34 cellular contexts compared by ENCODE assay signal in genomic region chr10:5148678-5149032, GRCh38. TPM values are rescaled to one million over a fixed set of nuclear protein-coding genes. Genes with fewer than 3 reads are reported as not detected.
"Had no signal": no experiment of that assay in that cellular context is flagged by ENCODE, and none has a peak within 500 bp of the region (broad histone marks: within the 10 kb centered on the region; RNA-seq: fewer than 3 reads in every experiment).

No MANE protein-coding gene starts in this region.

- H3K4me1 Mint-ChIP-seq: brain; naive thymus-derived CD8-positive, alpha-beta T cell; neural crest cell had no signal

- H3K36me3 ChIP-seq: gastroesophageal sphincter, vagina had no signal

- H3K9me3 ChIP-seq: testis, vagina had no signal

- H3K79me2 ChIP-seq: parathyroid adenoma had no signal

- H3K4me3 ChIP-seq: gastroesophageal sphincter, testis, vagina had no signal

- H3K4me1 ChIP-seq: gastroesophageal sphincter, parathyroid adenoma, testis, vagina had no signal

- H3K27me3 ChIP-seq: gastroesophageal sphincter, testis, vagina had no signal

- H3K4me3 Mint-ChIP-seq: activated naive CD8-positive, alpha-beta T cell; activated T-cell treated with anti-CD3 and anti-CD28 coated beads, Interleukin-2, amount 50 U/mL, for 72 hours; brain; effector memory CD8-positive, alpha-beta T cell; naive thymus-derived CD8-positive, alpha-beta T cell; neural crest cell had no signal

- DNase-seq: activated CD4-positive, alpha-beta T cell treated with anti-CD3 and anti-CD28 coated beads for 4 hours; activated CD4-positive, alpha-beta T cell treated with anti-CD3 and anti-CD28 coated beads, Interleukin-2, amount 50 U/mL, for 4 hours; activated naive CD4-positive, alpha-beta T cell treated with Interleukin-2 at 50 U/mL for 16 hours; activated T-cell treated with anti-CD3 and anti-CD28 coated beads for 4 hours; activated T-cell treated with anti-CD3 and anti-CD28 coated beads, Interleukin-2, amount 50 U/mL, for 72 hours; anterior cingulate cortex; cortex of kidney; effector memory CD8-positive, alpha-beta T cell; erythroblast; hippocampal formation; left cardiac atrium; left ventricle myocardium superior; mammary epithelial cell; naive thymus-derived CD8-positive, alpha-beta T cell; nucleus accumbens; right cardiac atrium; stimulated activated CD4-positive, alpha-beta T cell treated with anti-CD3 and anti-CD28 coated beads, Interleukin-2, amount 100 ng/mL, for 48 hours; stimulated activated naive CD4-positive, alpha-beta T cell treated with Interleukin-2 at 50 U/mL for 16 hours; testis; trophoblast cell had no signal

- H3K27me3 Mint-ChIP-seq: activated naive CD8-positive, alpha-beta T cell; effector memory CD8-positive, alpha-beta T cell; naive thymus-derived CD8-positive, alpha-beta T cell had no signal

- H3K36me3 Mint-ChIP-seq: activated naive CD8-positive, alpha-beta T cell; brain had no signal

- H3K9ac ChIP-seq: parathyroid adenoma had no signal

- FAIRE-seq: keratinocyte, TTC549 had no signal

- H2AFZ ChIP-seq: parathyroid adenoma had no signal

- H3K27ac Mint-ChIP-seq: activated naive CD8-positive, alpha-beta T cell; activated T-cell treated with anti-CD3 and anti-CD28 coated beads, Interleukin-2, amount 50 U/mL, for 72 hours; brain; effector memory CD8-positive, alpha-beta T cell; naive thymus-derived CD8-positive, alpha-beta T cell had no signal

- ATAC-seq: activated T-cell treated with anti-CD3 and anti-CD28 coated beads, Interleukin-2, amount 50 U/mL, for 72 hours; effector memory CD8-positive, alpha-beta T cell; gastroesophageal sphincter; left cardiac atrium; left ventricle myocardium superior; naive thymus-derived CD8-positive, alpha-beta T cell; right cardiac atrium had no signal

- H3K27ac ChIP-seq: gastroesophageal sphincter, parathyroid adenoma, testis, vagina, VCaP had no signal

RNA-seq across cellular contexts. Expression of gene AKR1C8, which starts 36.3 kb away (rescaled TPM):
- total RNA-seq: activated T-cell treated with anti-CD3 and anti-CD28 coated beads, Interleukin-2, amount 50 U/mL, for 72 hours; gastroesophageal sphincter; mammary epithelial cell; neural crest cell; pulmonary artery endothelial cell; vagina had no signal
- polyA plus RNA-seq: keratinocyte; mammary epithelial cell; naive thymus-derived CD8-positive, alpha-beta T cell had no signal

RNA-seq across cellular contexts. Expression of gene AKR1C4, which starts 48.0 kb away (rescaled TPM):
- total RNA-seq: activated T-cell treated with anti-CD3 and anti-CD28 coated beads, Interleukin-2, amount 50 U/mL, for 72 hours; cardiac septum; cerebellum; gastroesophageal sphincter; left cardiac atrium; left ventricle myocardium superior; mammary epithelial cell; naive thymus-derived CD8-positive, alpha-beta T cell; neural crest cell; pulmonary artery endothelial cell; right cardiac atrium; T-helper 1 cell treated with Interleukin-12 subunit alpha and Interleukin-12 subunit beta and Interleukin-4 antibody, amounts not matched to agents 30 ng/mL and 1 ng/mL, for 36 hours; vagina had no signal
- polyA plus RNA-seq: adipose tissue; keratinocyte; mammary epithelial cell; naive thymus-derived CD8-positive, alpha-beta T cell; right cardiac atrium had no signal
